1 cellular context compared by ENCODE assay signal in genomic region chr16:13997933-13998332, GRCh38.
TF ChIP-seq lines count a peak whose summit lies in the region.

No MANE protein-coding gene starts in this region.

TF ChIP-seq in HepG2, 621 proteins besides CTCF, POLR2A, EP300 and RAD21 (continued from another document and continues in another):
- peak; percentile 19; the same call in 1 of the 2 replicates for TF ChIP-seq ZGPAT (CRISPR knock-in tag; IDR thresholded peaks at IDR 0.05)
- TF ChIP-seq NPAS2 (CRISPR knock-in tag; IDR thresholded peaks at IDR 0.05; ENCODE audit: borderline replicate concordance), result no peak
- no peak for TF ChIP-seq ZBTB25 (CRISPR knock-in tag; IDR thresholded peaks at IDR 0.05)
- no peak for TF ChIP-seq PAWR (CRISPR knock-in tag; IDR thresholded peaks at IDR 0.05; ENCODE audit: borderline replicate concordance)
- TF ChIP-seq ZNF232 (CRISPR knock-in tag; IDR thresholded peaks at IDR 0.05; ENCODE audit: borderline replicate concordance), result no peak
- TF ChIP-seq RERE (CRISPR knock-in tag; IDR thresholded peaks at IDR 0.05; ENCODE audit: low read depth), result no peak
- TF ChIP-seq ZNF740 (CRISPR knock-in tag; IDR thresholded peaks at IDR 0.05), result no peak
- TF ChIP-seq ZNF639 (CRISPR knock-in tag; conservative IDR thresholded peaks at IDR 0.05), result no peak
- TF ChIP-seq ZNF503 (CRISPR knock-in tag; IDR thresholded peaks at IDR 0.05), result no peak
- TF ChIP-seq HOMEZ (CRISPR knock-in tag; IDR thresholded peaks at IDR 0.05; ENCODE audit: low read depth), result peak; percentile 48; the same call in 1 of the 2 replicates
- TF ChIP-seq KDM5A (IDR thresholded peaks at IDR 0.05; ENCODE audit: borderline replicate concordance, low read length), result no peak
- TF ChIP-seq ETV5 (CRISPR knock-in tag; IDR thresholded peaks at IDR 0.05; ENCODE audit: borderline replicate concordance), result peak; percentile 67; the same call in 1 of the 2 replicates
- TF ChIP-seq AKNA (CRISPR knock-in tag; IDR thresholded peaks at IDR 0.05; ENCODE audit: borderline replicate concordance), result no peak
- TF ChIP-seq PRPF4 (IDR thresholded peaks at IDR 0.05; ENCODE audit: low read depth, low read length, poor library complexity, severe bottlenecking), result no peak
- TF ChIP-seq ZNF704 (CRISPR knock-in tag; IDR thresholded peaks at IDR 0.05; ENCODE audit: borderline replicate concordance), result no peak
- TF ChIP-seq REST (IDR thresholded peaks at IDR 0.05; ENCODE audit: borderline replicate concordance in 1 of 2, low read depth in 1 of 2, low read length in 2 of 2), result no peak
- TF ChIP-seq CHD2 (IDR thresholded peaks at IDR 0.05; ENCODE audit: low read depth, low read length), result no peak
- TF ChIP-seq ZNF124 (CRISPR knock-in tag; IDR thresholded peaks at IDR 0.05), result no peak
- no peak for TF ChIP-seq ZNF512B (CRISPR knock-in tag; IDR thresholded peaks at IDR 0.05; ENCODE audit: borderline replicate concordance)
- TF ChIP-seq ZNF629 (CRISPR knock-in tag; conservative IDR thresholded peaks at IDR 0.05), result no peak
